In the genomic region with DNA sequence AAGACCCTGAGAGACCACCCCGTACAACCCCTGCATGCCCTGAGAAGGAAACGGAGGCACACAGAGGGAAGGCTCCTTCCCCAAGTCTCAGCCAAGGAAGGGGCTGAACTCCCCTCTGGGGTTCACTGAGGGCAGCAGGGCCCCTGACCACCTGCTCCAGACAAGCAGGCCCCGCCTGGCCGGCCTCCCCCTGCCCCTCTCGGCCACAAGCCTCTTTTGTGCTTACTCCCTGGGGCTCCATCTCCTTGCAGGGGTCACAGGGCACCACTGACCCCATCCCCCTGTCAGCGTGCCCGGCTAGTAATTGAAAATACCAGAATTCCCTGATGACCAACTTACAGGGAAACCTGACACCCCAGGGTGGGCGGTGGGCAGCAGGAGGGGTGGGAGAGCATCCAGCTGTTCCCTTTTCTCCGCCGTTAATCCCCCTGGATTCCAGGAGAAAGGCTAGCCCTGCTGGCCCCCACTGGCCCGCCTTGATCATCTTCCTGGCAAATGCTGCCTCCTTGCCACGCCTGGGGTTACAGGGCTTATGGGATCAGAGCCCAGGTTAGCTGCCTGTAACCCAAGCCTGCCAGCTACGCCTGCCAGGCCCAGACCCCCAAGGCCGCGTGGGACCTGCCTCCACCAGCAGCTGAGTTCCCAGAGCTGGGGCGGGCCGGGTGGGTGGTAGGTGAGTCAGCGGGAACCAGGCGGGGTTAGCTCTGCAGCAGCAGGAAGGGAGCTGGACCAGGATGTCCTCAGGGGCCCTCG, we compare ENCODE assay signal across 14 cellular contexts.
DNase-seq lines count a peak whose midpoint lies in the region; TF ChIP-seq lines count a peak whose summit lies in the region.
"Had no signal": no experiment of that assay in that cellular context is flagged by ENCODE, and none has a peak within 500 bp of the region (broad histone marks: within the 10 kb centered on the region; RNA-seq: fewer than 3 reads in every experiment).

No MANE protein-coding gene starts in this region.

- peaks cover 96% of the 10 kb centered on the region for H3K27me3 ChIP-seq in MM.1S (replicated peaks; ENCODE audit: insufficient read depth, low read length)
- H3K27me3 ChIP-seq in Caco-2 (replicated peaks; ENCODE audit: control insufficient read depth, insufficient read depth, low read length) = no peaks in the 10 kb centered on the region
- H3K27me3 ChIP-seq: right atrium auricular region, tibial nerve had no signal

- DNase-seq in AG09309 (ENCODE audit: low read depth) = peak; percentile 8
- DNase-seq in NCI-H226 = peak; percentile 24
- peak; percentile 77 for DNase-seq in choroid plexus epithelial cell (ENCODE audit: low read depth)
- DNase-seq in kidney glomerular epithelial cell (lab: John Stamatoyannopoulos, UW) = peak; percentile 39
- DNase-seq in MM.1S = no peak
- no peak for DNase-seq in COLO829 (ENCODE audit: low spot score)
- DNase-seq in Caco-2 = no peak
- DNase-seq in medulla oblongata (ENCODE audit: extremely low spot score) = no peak
- DNase-seq: AML-193, foreskin melanocyte, NCI-H2029 treated with DMSO at 0.1 percent for 48 hours had no signal

- H3K4me1 ChIP-seq in MM.1S (ENCODE audit: low read length) = no peaks in the 10 kb centered on the region
- no peaks in the 10 kb centered on the region for H3K4me1 ChIP-seq in Caco-2

- no peaks in the 10 kb centered on the region for H3K9me2 ChIP-seq in MM.1S (replicated peaks; ENCODE audit: insufficient read depth, low read length)

- H3K36me3 ChIP-seq in MM.1S (replicated peaks; ENCODE audit: insufficient read depth, low read length) (no peaks in the 10 kb centered on the region), Caco-2 (ENCODE audit: control insufficient read depth, insufficient read depth, low read length) (no peaks in the 10 kb centered on the region)
- H3K36me3 ChIP-seq: right atrium auricular region, tibial nerve had no signal

- TF ChIP-seq CTCF in AG09309 (IDR thresholded peaks at IDR 0.05; ENCODE audit: control insufficient read depth, insufficient read depth, low read depth, low read length, missing control alignments) (no peak), choroid plexus epithelial cell (conservative IDR thresholded peaks at IDR 0.05; ENCODE audit: low read depth, low read length) (no peak), MM.1S (IDR thresholded peaks at IDR 0.05; ENCODE audit: low read length) (no peak), Caco-2 (IDR thresholded peaks at IDR 0.05; ENCODE audit: insufficient read depth in 1 of 2, low read depth in 1 of 2, low read length in 1 of 2, severe bottlenecking in 1 of 2, unreplicated experiment in 1 of 2) (no peak)

- no peaks in the 10 kb centered on the region for H3K9me3 ChIP-seq in MM.1S (replicated peaks; ENCODE audit: insufficient read depth, low read length)
- no peaks in the 10 kb centered on the region for H3K9me3 ChIP-seq in Caco-2
- H3K9me3 ChIP-seq: right atrium auricular region, tibial nerve had no signal

- no peaks in the 10 kb centered on the region for H3K79me2 ChIP-seq in MM.1S (ENCODE audit: low read length)

- no peak overlapping the region for H3K27ac ChIP-seq in MM.1S (ENCODE audit: low read length)
- H3K27ac ChIP-seq: right atrium auricular region, tibial nerve had no signal

- no peak overlapping the region for H3K9ac ChIP-seq in MM.1S (ENCODE audit: low read length)

- no peak overlapping the region for H3K4me3 Mint-ChIP-seq in Caco-2 (ENCODE audit: unreplicated experiment)
- H3K4me3 Mint-ChIP-seq: brain had no signal

- no peaks in the 10 kb centered on the region for H4K20me1 ChIP-seq in MM.1S (ENCODE audit: insufficient read depth, low read length)

- no peaks in the 10 kb centered on the region for H3K9me3 Mint-ChIP-seq in Caco-2 (ENCODE audit: unreplicated experiment)
- H3K9me3 Mint-ChIP-seq: brain had no signal

- H2AFZ ChIP-seq in MM.1S (ENCODE audit: low read length) = no peak overlapping the region

- CTCF ChIA-PET in Caco-2 (lab: Charles Lee) = no interaction called here

- POLR2A ChIA-PET in Caco-2 (lab: Charles Lee) = no interaction called here

- H3K4me3 ChIP-seq in AG09309 (ENCODE audit: control insufficient read depth, low read depth, low read length) (no peak overlapping the region), choroid plexus epithelial cell (ENCODE audit: low read depth, low read length) (no peak overlapping the region), MM.1S (ENCODE audit: low read length) (no peak overlapping the region), Caco-2 (ENCODE audit: low read depth, low read length) (no peak overlapping the region)
- H3K4me3 ChIP-seq: right atrium auricular region, tibial nerve had no signal

- no peaks in the 10 kb centered on the region for H3K4me1 Mint-ChIP-seq in Caco-2 (ENCODE audit: low read depth, unreplicated experiment)

- no peaks in the 10 kb centered on the region for H3K36me3 Mint-ChIP-seq in Caco-2 (ENCODE audit: insufficient read depth, unreplicated experiment)

- intact Hi-C loops in Caco-2 (cut with micrococcal nuclease; ENCODE audit: unreplicated experiment) = no loop called here

- H3K27me3 Mint-ChIP-seq in Caco-2 (ENCODE audit: insufficient read depth, unreplicated experiment) = no peaks in the 10 kb centered on the region
- H3K27me3 Mint-ChIP-seq: brain had no signal

- no peaks in the 10 kb centered on the region for H3F3A ChIP-seq in MM.1S (ENCODE audit: insufficient read depth, low read length)

- no TSS peak for BruUV-seq in Caco-2 (replicated peaks; lab: Mats Ljungman, UMichigan)

- no peak overlapping the region for H3K27ac Mint-ChIP-seq in Caco-2 (ENCODE audit: unreplicated experiment)

- H3K4me2 ChIP-seq in MM.1S (ENCODE audit: low read depth, low read length) = no peak overlapping the region

Comparison
In these comparisons a context has a peak if more than half of its experiments do, and no peak if none do; other contexts are left out.
1. DNase-seq: peak in AG09309 (single experiment), NCI-H226 (single experiment), choroid plexus epithelial cell (single experiment) and kidney glomerular epithelial cell (single experiment); none in MM.1S (single experiment), COLO829 (single experiment), Caco-2 (0 of 2) and medulla oblongata (single experiment).